In genomic region chr7:128531105-128531954, GRCh38 we compare ENCODE assay signal across 1 cellular context.
TF ChIP-seq lines count a peak whose summit lies in the region.
"Not testable (repeated sequence)": the region's sequence is repeated elsewhere in the genome, so short reads cannot be mapped to it uniquely, and the experiment has no call there.

No MANE protein-coding gene starts in this region.

TF ChIP-seq in HepG2, 621 proteins besides CTCF, POLR2A, EP300 and RAD21 (continued from another document):
- TF ChIP-seq, protein P1, sequence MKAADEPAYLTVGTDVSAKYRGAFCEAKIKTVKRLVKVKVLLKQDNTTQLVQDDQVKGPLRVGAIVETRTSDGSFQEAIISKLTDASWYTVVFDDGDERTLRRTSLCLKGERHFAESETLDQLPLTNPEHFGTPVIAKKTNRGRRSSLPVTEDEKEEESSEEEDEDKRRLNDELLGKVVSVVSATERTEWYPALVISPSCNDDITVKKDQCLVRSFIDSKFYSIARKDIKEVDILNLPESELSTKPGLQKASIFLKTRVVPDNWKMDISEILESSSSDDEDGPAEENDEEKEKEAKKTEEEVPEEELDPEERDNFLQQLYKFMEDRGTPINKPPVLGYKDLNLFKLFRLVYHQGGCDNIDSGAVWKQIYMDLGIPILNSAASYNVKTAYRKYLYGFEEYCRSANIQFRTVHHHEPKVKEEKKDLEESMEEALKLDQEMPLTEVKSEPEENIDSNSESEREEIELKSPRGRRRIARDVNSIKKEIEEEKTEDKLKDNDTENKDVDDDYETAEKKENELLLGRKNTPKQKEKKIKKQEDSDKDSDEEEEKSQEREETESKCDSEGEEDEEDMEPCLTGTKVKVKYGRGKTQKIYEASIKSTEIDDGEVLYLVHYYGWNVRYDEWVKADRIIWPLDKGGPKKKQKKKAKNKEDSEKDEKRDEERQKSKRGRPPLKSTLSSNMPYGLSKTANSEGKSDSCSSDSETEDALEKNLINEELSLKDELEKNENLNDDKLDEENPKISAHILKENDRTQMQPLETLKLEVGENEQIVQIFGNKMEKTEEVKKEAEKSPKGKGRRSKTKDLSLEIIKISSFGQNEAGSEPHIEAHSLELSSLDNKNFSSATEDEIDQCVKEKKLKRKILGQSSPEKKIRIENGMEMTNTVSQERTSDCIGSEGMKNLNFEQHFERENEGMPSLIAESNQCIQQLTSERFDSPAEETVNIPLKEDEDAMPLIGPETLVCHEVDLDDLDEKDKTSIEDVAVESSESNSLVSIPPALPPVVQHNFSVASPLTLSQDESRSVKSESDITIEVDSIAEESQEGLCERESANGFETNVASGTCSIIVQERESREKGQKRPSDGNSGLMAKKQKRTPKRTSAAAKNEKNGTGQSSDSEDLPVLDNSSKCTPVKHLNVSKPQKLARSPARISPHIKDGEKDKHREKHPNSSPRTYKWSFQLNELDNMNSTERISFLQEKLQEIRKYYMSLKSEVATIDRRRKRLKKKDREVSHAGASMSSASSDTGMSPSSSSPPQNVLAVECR (CRISPR knock-in tag; IDR thresholded peaks at IDR 0.05; ENCODE audit: borderline replicate concordance), result peak; percentile 55; the same call in 1 of the 2 replicates
- 0 out of 2 replicates have a peak, but pooled peaks have one; percentile 36 for TF ChIP-seq TFDP2 (CRISPR knock-in tag; IDR thresholded peaks at IDR 0.05)
- TF ChIP-seq, protein P2, sequence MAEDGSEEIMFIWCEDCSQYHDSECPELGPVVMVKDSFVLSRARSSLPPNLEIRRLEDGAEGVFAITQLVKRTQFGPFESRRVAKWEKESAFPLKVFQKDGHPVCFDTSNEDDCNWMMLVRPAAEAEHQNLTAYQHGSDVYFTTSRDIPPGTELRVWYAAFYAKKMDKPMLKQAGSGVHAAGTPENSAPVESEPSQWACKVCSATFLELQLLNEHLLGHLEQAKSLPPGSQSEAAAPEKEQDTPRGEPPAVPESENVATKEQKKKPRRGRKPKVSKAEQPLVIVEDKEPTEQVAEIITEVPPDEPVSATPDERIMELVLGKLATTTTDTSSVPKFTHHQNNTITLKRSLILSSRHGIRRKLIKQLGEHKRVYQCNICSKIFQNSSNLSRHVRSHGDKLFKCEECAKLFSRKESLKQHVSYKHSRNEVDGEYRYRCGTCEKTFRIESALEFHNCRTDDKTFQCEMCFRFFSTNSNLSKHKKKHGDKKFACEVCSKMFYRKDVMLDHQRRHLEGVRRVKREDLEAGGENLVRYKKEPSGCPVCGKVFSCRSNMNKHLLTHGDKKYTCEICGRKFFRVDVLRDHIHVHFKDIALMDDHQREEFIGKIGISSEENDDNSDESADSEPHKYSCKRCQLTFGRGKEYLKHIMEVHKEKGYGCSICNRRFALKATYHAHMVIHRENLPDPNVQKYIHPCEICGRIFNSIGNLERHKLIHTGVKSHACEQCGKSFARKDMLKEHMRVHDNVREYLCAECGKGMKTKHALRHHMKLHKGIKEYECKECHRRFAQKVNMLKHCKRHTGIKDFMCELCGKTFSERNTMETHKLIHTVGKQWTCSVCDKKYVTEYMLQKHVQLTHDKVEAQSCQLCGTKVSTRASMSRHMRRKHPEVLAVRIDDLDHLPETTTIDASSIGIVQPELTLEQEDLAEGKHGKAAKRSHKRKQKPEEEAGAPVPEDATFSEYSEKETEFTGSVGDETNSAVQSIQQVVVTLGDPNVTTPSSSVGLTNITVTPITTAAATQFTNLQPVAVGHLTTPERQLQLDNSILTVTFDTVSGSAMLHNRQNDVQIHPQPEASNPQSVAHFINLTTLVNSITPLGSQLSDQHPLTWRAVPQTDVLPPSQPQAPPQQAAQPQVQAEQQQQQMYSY (CRISPR knock-in tag; IDR thresholded peaks at IDR 0.05), result 0 out of 2 replicates have a peak, but pooled peaks have one; percentile 17
- peak; percentile 50 for TF ChIP-seq NFYB (CRISPR knock-in tag; IDR thresholded peaks at IDR 0.05)
- TF ChIP-seq, protein P3, sequence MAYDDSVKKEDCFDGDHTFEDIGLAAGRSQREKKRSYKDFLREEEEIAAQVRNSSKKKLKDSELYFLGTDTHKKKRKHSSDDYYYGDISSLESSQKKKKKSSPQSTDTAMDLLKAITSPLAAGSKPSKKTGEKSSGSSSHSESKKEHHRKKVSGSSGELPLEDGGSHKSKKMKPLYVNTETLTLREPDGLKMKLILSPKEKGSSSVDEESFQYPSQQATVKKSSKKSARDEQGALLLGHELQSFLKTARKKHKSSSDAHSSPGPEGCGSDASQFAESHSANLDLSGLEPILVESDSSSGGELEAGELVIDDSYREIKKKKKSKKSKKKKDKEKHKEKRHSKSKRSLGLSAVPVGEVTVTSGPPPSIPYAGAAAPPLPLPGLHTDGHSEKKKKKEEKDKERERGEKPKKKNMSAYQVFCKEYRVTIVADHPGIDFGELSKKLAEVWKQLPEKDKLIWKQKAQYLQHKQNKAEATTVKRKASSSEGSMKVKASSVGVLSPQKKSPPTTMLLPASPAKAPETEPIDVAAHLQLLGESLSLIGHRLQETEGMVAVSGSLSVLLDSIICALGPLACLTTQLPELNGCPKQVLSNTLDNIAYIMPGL (CRISPR knock-in tag; IDR thresholded peaks at IDR 0.05; ENCODE audit: borderline replicate concordance in 1 of 2, low read depth in 1 of 2), result peak in 1 of 2 experiments; percentile 76; a peak in 2 of 4 replicates
- TF ChIP-seq MAZ (IDR thresholded peaks at IDR 0.05; ENCODE audit: borderline replicate concordance, low read depth, low read length), result peak; percentile 40; the same call in 1 of the 2 replicates
- not testable (repeated sequence) for TF ChIP-seq MAZ (CRISPR knock-in tag; IDR thresholded peaks at IDR 0.05; ENCODE audit: low read depth); SOX13 (IDR thresholded peaks at IDR 0.05); NR2F6 (IDR thresholded peaks at IDR 0.05)
- TF ChIP-seq, protein P4, sequence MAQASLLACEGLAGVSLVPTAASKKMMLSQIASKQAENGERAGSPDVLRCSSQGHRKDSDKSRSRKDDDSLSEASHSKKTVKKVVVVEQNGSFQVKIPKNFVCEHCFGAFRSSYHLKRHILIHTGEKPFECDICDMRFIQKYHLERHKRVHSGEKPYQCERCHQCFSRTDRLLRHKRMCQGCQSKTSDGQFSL (CRISPR knock-in tag; IDR thresholded peaks at IDR 0.05), result peak; percentile 8; the same call in 1 of the 2 replicates
- TF ChIP-seq UBTF (CRISPR knock-in tag; IDR thresholded peaks at IDR 0.05), result peak; percentile 97
- TF ChIP-seq ARNT2 (CRISPR knock-in tag; IDR thresholded peaks at IDR 0.05; ENCODE audit: low read depth), result 0 out of 2 replicates have a peak, but pooled peaks have one; percentile 10
- TF ChIP-seq SOX13 (CRISPR knock-in tag; conservative IDR thresholded peaks at IDR 0.05 in 1 of 2, IDR thresholded peaks at IDR 0.05 in 1 of 2), result 0 out of 4 replicates have a peak, but pooled peaks of 1 of the 2 experiments have one; percentile 8
- 0 out of 2 replicates have a peak, but pooled peaks have one; percentile 17 for TF ChIP-seq ZNF546 (CRISPR knock-in tag; conservative IDR thresholded peaks at IDR 0.05)
- TF ChIP-seq GABPB1 (CRISPR knock-in tag; IDR thresholded peaks at IDR 0.05), result peak; percentile 54; the same call in 1 of the 2 replicates
- TF ChIP-seq MEIS2 (CRISPR knock-in tag; IDR thresholded peaks at IDR 0.05), result peak; percentile 27; the same call in 1 of the 2 replicates
- peak; percentile 35; the same call in 1 of the 2 replicates for TF ChIP-seq NR2F6 (CRISPR knock-in tag; IDR thresholded peaks at IDR 0.05)
- TF ChIP-seq RBFOX2 (IDR thresholded peaks at IDR 0.05; ENCODE audit: low read depth, low read length), result peak; percentile 55; the same call in 1 of the 2 replicates
- TF ChIP-seq, protein P5, sequence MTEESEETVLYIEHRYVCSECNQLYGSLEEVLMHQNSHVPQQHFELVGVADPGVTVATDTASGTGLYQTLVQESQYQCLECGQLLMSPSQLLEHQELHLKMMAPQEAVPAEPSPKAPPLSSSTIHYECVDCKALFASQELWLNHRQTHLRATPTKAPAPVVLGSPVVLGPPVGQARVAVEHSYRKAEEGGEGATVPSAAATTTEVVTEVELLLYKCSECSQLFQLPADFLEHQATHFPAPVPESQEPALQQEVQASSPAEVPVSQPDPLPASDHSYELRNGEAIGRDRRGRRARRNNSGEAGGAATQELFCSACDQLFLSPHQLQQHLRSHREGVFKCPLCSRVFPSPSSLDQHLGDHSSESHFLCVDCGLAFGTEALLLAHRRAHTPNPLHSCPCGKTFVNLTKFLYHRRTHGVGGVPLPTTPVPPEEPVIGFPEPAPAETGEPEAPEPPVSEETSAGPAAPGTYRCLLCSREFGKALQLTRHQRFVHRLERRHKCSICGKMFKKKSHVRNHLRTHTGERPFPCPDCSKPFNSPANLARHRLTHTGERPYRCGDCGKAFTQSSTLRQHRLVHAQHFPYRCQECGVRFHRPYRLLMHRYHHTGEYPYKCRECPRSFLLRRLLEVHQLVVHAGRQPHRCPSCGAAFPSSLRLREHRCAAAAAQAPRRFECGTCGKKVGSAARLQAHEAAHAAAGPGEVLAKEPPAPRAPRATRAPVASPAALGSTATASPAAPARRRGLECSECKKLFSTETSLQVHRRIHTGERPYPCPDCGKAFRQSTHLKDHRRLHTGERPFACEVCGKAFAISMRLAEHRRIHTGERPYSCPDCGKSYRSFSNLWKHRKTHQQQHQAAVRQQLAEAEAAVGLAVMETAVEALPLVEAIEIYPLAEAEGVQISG (CRISPR knock-in tag; IDR thresholded peaks at IDR 0.05), result 0 out of 2 replicates have a peak, but pooled peaks have one; percentile 48
- TF ChIP-seq RARG (CRISPR knock-in tag; IDR thresholded peaks at IDR 0.05; ENCODE audit: low read depth), result 0 out of 2 replicates have a peak, but pooled peaks have one; percentile 29
- 0 out of 2 replicates have a peak, but pooled peaks have one; percentile 10 for TF ChIP-seq ZNF768 (CRISPR knock-in tag; IDR thresholded peaks at IDR 0.05)
- TF ChIP-seq TAF1 (CRISPR knock-in tag; IDR thresholded peaks at IDR 0.05), result peak; percentile 41
- 0 out of 2 replicates have a peak, but pooled peaks have one; percentile 7 for TF ChIP-seq BCL6 (CRISPR knock-in tag; IDR thresholded peaks at IDR 0.05)
- peak; percentile 97 for TF ChIP-seq ZBED4 (CRISPR knock-in tag; IDR thresholded peaks at IDR 0.05; ENCODE audit: borderline replicate concordance)
- TF ChIP-seq KDM5B (CRISPR knock-in tag; IDR thresholded peaks at IDR 0.05; ENCODE audit: borderline replicate concordance), result peak; percentile 61; the same call in 1 of the 2 replicates
- TF ChIP-seq FOXA3 (CRISPR knock-in tag; IDR thresholded peaks at IDR 0.05), result peak; percentile 32; the same call in 1 of the 2 replicates
